1 cellular context compared by ENCODE assay signal in the genomic region with DNA sequence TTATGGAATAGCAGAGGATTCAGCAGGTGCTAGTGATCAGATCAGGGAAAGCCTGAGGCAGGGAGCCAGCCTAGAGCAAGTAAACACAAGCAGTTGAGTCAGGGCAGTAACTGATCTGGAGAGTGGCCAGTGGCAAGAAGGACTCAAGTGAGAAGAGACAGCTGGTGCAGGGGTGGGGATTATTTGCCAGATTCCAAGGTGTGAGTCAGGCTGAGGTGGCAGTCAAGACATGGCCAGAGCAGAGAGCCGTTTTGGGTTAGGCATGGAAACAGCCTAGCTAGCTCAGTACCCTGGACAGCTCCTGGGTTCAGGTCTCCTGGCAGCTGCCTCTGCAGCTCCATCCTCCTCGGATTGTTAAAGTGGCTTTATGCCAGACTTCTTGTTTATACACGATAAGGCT.
TF ChIP-seq lines count a peak whose summit lies in the region.

No MANE protein-coding gene starts in this region.

TF ChIP-seq in HepG2, 621 proteins besides CTCF, POLR2A, EP300 and RAD21 (continued from another document and continues in another):
- TF ChIP-seq, protein P1, sequence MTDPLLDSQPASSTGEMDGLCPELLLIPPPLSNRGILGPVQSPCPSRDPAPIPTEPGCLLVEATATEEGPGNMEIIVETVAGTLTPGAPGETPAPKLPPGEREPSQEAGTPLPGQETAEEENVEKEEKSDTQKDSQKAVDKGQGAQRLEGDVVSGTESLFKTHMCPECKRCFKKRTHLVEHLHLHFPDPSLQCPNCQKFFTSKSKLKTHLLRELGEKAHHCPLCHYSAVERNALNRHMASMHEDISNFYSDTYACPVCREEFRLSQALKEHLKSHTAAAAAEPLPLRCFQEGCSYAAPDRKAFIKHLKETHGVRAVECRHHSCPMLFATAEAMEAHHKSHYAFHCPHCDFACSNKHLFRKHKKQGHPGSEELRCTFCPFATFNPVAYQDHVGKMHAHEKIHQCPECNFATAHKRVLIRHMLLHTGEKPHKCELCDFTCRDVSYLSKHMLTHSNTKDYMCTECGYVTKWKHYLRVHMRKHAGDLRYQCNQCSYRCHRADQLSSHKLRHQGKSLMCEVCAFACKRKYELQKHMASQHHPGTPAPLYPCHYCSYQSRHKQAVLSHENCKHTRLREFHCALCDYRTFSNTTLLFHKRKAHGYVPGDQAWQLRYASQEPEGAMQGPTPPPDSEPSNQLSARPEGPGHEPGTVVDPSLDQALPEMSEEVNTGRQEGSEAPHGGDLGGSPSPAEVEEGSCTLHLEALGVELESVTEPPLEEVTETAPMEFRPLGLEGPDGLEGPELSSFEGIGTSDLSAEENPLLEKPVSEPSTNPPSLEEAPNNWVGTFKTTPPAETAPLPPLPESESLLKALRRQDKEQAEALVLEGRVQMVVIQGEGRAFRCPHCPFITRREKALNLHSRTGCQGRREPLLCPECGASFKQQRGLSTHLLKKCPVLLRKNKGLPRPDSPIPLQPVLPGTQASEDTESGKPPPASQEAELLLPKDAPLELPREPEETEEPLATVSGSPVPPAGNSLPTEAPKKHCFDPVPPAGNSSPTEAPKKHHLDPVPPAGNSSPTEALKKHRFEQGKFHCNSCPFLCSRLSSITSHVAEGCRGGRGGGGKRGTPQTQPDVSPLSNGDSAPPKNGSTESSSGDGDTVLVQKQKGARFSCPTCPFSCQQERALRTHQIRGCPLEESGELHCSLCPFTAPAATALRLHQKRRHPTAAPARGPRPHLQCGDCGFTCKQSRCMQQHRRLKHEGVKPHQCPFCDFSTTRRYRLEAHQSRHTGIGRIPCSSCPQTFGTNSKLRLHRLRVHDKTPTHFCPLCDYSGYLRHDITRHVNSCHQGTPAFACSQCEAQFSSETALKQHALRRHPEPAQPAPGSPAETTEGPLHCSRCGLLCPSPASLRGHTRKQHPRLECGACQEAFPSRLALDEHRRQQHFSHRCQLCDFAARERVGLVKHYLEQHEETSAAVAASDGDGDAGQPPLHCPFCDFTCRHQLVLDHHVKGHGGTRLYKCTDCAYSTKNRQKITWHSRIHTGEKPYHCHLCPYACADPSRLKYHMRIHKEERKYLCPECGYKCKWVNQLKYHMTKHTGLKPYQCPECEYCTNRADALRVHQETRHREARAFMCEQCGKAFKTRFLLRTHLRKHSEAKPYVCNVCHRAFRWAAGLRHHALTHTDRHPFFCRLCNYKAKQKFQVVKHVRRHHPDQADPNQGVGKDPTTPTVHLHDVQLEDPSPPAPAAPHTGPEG (CRISPR knock-in tag; IDR thresholded peaks at IDR 0.05), result no peak; the same call in 1 of the 2 replicates
- no peak for TF ChIP-seq AKAP8 (CRISPR knock-in tag; IDR thresholded peaks at IDR 0.05)
- no peak for TF ChIP-seq RFXANK (CRISPR knock-in tag; IDR thresholded peaks at IDR 0.05)
- TF ChIP-seq IRF2 (CRISPR knock-in tag; IDR thresholded peaks at IDR 0.05), result peak; percentile 62; the same call in 1 of the 2 replicates
- TF ChIP-seq KLF9 (CRISPR knock-in tag; IDR thresholded peaks at IDR 0.05; ENCODE audit: low read depth), result no peak
- TF ChIP-seq, protein P2, sequence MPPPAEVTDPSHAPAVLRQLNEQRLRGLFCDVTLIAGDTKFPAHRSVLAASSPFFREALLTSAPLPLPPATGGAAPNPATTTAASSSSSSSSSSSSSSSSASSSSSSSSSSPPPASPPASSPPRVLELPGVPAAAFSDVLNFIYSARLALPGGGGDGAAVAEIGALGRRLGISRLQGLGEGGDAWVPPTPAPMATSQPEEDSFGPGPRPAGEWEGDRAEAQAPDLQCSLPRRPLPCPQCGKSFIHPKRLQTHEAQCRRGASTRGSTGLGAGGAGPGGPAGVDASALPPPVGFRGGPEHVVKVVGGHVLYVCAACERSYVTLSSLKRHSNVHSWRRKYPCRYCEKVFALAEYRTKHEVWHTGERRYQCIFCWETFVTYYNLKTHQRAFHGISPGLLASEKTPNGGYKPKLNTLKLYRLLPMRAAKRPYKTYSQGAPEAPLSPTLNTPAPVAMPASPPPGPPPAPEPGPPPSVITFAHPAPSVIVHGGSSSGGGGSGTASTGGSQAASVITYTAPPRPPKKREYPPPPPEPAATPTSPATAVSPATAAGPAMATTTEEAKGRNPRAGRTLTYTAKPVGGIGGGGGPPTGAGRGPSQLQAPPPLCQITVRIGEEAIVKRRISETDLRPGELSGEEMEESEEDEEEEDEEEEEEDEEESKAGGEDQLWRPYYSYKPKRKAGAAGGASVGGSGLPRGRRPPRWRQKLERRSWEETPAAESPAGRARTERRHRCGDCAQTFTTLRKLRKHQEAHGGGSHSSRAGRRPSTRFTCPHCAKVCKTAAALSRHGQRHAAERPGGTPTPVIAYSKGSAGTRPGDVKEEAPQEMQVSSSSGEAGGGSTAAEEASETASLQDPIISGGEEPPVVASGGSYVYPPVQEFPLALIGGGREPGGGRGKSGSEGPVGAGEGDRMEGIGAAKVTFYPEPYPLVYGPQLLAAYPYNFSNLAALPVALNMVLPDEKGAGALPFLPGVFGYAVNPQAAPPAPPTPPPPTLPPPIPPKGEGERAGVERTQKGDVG (CRISPR knock-in tag; IDR thresholded peaks at IDR 0.05; ENCODE audit: borderline replicate concordance), result no peak
- TF ChIP-seq FLYWCH1 (CRISPR knock-in tag; IDR thresholded peaks at IDR 0.05), result no peak
- TF ChIP-seq, protein P3, sequence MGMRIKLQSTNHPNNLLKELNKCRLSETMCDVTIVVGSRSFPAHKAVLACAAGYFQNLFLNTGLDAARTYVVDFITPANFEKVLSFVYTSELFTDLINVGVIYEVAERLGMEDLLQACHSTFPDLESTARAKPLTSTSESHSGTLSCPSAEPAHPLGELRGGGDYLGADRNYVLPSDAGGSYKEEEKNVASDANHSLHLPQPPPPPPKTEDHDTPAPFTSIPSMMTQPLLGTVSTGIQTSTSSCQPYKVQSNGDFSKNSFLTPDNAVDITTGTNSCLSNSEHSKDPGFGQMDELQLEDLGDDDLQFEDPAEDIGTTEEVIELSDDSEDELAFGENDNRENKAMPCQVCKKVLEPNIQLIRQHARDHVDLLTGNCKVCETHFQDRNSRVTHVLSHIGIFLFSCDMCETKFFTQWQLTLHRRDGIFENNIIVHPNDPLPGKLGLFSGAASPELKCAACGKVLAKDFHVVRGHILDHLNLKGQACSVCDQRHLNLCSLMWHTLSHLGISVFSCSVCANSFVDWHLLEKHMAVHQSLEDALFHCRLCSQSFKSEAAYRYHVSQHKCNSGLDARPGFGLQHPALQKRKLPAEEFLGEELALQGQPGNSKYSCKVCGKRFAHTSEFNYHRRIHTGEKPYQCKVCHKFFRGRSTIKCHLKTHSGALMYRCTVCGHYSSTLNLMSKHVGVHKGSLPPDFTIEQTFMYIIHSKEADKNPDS (CRISPR knock-in tag; IDR thresholded peaks at IDR 0.05), result no peak
- TF ChIP-seq, protein P4, sequence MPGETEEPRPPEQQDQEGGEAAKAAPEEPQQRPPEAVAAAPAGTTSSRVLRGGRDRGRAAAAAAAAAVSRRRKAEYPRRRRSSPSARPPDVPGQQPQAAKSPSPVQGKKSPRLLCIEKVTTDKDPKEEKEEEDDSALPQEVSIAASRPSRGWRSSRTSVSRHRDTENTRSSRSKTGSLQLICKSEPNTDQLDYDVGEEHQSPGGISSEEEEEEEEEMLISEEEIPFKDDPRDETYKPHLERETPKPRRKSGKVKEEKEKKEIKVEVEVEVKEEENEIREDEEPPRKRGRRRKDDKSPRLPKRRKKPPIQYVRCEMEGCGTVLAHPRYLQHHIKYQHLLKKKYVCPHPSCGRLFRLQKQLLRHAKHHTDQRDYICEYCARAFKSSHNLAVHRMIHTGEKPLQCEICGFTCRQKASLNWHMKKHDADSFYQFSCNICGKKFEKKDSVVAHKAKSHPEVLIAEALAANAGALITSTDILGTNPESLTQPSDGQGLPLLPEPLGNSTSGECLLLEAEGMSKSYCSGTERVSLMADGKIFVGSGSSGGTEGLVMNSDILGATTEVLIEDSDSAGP (CRISPR knock-in tag; IDR thresholded peaks at IDR 0.05; ENCODE audit: borderline replicate concordance), result no peak
- TF ChIP-seq ZBTB3 (CRISPR knock-in tag; IDR thresholded peaks at IDR 0.05; ENCODE audit: borderline replicate concordance, low read depth), result no peak
- TF ChIP-seq PRPF4 (IDR thresholded peaks at IDR 0.05; ENCODE audit: low read depth, low read length, poor library complexity, severe bottlenecking), result no peak
- TF ChIP-seq, protein P5, sequence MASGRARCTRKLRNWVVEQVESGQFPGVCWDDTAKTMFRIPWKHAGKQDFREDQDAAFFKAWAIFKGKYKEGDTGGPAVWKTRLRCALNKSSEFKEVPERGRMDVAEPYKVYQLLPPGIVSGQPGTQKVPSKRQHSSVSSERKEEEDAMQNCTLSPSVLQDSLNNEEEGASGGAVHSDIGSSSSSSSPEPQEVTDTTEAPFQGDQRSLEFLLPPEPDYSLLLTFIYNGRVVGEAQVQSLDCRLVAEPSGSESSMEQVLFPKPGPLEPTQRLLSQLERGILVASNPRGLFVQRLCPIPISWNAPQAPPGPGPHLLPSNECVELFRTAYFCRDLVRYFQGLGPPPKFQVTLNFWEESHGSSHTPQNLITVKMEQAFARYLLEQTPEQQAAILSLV (CRISPR knock-in tag; IDR thresholded peaks at IDR 0.05; ENCODE audit: borderline replicate concordance), result no peak
- TF ChIP-seq U2AF2 (IDR thresholded peaks at IDR 0.05; ENCODE audit: low read depth, low read length), result no peak
- no peak for TF ChIP-seq ZNF230 (CRISPR knock-in tag; IDR thresholded peaks at IDR 0.05)
- TF ChIP-seq, protein P6, sequence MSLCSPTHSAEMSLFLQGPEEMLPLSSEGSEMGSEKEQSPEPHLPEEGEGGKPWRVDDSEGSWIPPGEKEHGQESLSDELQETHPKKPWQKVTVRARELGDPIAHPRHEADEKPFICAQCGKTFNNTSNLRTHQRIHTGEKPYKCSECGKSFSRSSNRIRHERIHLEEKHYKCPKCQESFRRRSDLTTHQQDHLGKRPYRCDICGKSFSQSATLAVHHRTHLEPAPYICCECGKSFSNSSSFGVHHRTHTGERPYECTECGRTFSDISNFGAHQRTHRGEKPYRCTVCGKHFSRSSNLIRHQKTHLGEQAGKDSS (CRISPR knock-in tag; IDR thresholded peaks at IDR 0.05; ENCODE audit: borderline replicate concordance, low read depth), result no peak
- TF ChIP-seq ZNF451 (CRISPR knock-in tag; IDR thresholded peaks at IDR 0.05), result no peak
- TF ChIP-seq, protein P7, sequence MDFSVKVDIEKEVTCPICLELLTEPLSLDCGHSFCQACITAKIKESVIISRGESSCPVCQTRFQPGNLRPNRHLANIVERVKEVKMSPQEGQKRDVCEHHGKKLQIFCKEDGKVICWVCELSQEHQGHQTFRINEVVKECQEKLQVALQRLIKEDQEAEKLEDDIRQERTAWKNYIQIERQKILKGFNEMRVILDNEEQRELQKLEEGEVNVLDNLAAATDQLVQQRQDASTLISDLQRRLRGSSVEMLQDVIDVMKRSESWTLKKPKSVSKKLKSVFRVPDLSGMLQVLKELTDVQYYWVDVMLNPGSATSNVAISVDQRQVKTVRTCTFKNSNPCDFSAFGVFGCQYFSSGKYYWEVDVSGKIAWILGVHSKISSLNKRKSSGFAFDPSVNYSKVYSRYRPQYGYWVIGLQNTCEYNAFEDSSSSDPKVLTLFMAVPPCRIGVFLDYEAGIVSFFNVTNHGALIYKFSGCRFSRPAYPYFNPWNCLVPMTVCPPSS (IDR thresholded peaks at IDR 0.05), result no peak
- no peak for TF ChIP-seq MTF2 (CRISPR knock-in tag; IDR thresholded peaks at IDR 0.05; ENCODE audit: borderline replicate concordance)
- no peak for TF ChIP-seq JUND (CRISPR knock-in tag; IDR thresholded peaks at IDR 0.05)
- TF ChIP-seq STAG1 (CRISPR knock-in tag; IDR thresholded peaks at IDR 0.05), result no peak
- TF ChIP-seq ERF (CRISPR knock-in tag; IDR thresholded peaks at IDR 0.05), result peak; percentile 80
- TF ChIP-seq, protein P8, sequence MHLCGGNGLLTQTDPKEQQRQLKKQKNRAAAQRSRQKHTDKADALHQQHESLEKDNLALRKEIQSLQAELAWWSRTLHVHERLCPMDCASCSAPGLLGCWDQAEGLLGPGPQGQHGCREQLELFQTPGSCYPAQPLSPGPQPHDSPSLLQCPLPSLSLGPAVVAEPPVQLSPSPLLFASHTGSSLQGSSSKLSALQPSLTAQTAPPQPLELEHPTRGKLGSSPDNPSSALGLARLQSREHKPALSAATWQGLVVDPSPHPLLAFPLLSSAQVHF (CRISPR knock-in tag; IDR thresholded peaks at IDR 0.05), result no peak
- TF ChIP-seq ZNF263 (CRISPR knock-in tag; IDR thresholded peaks at IDR 0.05), result peak; percentile 56
- TF ChIP-seq, protein P9, sequence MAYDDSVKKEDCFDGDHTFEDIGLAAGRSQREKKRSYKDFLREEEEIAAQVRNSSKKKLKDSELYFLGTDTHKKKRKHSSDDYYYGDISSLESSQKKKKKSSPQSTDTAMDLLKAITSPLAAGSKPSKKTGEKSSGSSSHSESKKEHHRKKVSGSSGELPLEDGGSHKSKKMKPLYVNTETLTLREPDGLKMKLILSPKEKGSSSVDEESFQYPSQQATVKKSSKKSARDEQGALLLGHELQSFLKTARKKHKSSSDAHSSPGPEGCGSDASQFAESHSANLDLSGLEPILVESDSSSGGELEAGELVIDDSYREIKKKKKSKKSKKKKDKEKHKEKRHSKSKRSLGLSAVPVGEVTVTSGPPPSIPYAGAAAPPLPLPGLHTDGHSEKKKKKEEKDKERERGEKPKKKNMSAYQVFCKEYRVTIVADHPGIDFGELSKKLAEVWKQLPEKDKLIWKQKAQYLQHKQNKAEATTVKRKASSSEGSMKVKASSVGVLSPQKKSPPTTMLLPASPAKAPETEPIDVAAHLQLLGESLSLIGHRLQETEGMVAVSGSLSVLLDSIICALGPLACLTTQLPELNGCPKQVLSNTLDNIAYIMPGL (CRISPR knock-in tag; IDR thresholded peaks at IDR 0.05; ENCODE audit: borderline replicate concordance in 1 of 2, low read depth in 1 of 2), result 0 out of 4 replicates have a peak, but pooled peaks of 1 of the 2 experiments have one; percentile 26
- TF ChIP-seq, protein P10, sequence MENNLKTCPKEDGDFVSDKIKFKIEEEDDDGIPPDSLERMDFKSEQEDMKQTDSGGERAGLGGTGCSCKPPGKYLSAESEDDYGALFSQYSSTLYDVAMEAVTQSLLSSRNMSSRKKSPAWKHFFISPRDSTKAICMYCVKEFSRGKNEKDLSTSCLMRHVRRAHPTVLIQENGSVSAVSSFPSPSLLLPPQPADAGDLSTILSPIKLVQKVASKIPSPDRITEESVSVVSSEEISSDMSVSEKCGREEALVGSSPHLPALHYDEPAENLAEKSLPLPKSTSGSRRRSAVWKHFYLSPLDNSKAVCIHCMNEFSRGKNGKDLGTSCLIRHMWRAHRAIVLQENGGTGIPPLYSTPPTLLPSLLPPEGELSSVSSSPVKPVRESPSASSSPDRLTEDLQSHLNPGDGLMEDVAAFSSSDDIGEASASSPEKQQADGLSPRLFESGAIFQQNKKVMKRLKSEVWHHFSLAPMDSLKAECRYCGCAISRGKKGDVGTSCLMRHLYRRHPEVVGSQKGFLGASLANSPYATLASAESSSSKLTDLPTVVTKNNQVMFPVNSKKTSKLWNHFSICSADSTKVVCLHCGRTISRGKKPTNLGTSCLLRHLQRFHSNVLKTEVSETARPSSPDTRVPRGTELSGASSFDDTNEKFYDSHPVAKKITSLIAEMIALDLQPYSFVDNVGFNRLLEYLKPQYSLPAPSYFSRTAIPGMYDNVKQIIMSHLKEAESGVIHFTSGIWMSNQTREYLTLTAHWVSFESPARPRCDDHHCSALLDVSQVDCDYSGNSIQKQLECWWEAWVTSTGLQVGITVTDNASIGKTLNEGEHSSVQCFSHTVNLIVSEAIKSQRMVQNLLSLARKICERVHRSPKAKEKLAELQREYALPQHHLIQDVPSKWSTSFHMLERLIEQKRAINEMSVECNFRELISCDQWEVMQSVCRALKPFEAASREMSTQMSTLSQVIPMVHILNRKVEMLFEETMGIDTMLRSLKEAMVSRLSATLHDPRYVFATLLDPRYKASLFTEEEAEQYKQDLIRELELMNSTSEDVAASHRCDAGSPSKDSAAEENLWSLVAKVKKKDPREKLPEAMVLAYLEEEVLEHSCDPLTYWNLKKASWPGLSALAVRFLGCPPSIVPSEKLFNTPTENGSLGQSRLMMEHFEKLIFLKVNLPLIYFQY (CRISPR knock-in tag; IDR thresholded peaks at IDR 0.05; ENCODE audit: borderline replicate concordance), result peak; percentile 65; the same call in 1 of the 2 replicates
